11 cellular contexts compared by ENCODE assay signal in the genomic region with DNA sequence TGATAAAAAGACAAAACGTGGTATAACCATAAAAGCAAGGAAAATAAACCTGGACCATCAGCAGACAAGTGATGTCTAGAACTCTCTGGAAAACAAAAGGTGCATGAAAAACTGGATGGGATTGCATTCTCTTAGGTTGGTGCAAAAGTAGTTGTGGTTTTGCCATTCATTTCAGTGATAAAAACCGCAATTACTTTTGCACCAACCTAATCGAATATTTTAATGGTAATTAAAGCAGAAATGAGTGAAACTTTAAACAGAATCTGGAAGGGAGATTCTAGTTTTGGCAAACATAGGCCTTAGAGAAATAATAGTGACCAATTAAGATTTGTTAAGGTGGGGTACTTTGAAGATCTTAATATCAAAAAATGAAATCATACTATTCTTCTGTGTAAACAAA.
"Had no signal": no experiment of that assay in that cellular context is flagged by ENCODE, and none has a peak within 500 bp of the region (broad histone marks: within the 10 kb centered on the region; RNA-seq: fewer than 3 reads in every experiment).

No MANE protein-coding gene starts in this region.

- ATAC-seq: GM23338, HCT116 had no signal

- H3K4me2 ChIP-seq: GM23338 had no signal

- H3K4me3 ChIP-seq: GM23248, GM23338, HAP-1 had no signal

- H3K9ac ChIP-seq: GM23248 had no signal

- FAIRE-seq: H1, H54 had no signal

- H3K9me3 ChIP-seq: HAP-1 had no signal

- H3K36me3 ChIP-seq: HAP-1 had no signal

- H2AFZ ChIP-seq: GM23248, GM23338 had no signal

- H3K4me1 ChIP-seq: HAP-1 had no signal

- DNase-seq: GM23248, GOT3, H7, H9, HCEC 1CT, HFFc6 had no signal

- H3K27ac ChIP-seq: GM23248 had no signal
